Comparison of ENCODE assay signal across 26 cellular contexts in genomic region chr1:29269356-29269755, GRCh38. TPM values are rescaled to one million over a fixed set of nuclear protein-coding genes. Genes with fewer than 3 reads are reported as not detected.
DNase-seq lines count a peak whose midpoint lies in the region; ATAC-seq and TF ChIP-seq lines count a peak whose summit lies in the region.
"Had no signal": no experiment of that assay in that cellular context is flagged by ENCODE, and none has a peak within 500 bp of the region (broad histone marks: within the 10 kb centered on the region; RNA-seq: fewer than 3 reads in every experiment).

No MANE protein-coding gene starts in this region.

- DNase-seq in COR-L47 (lab: John Stamatoyannopoulos, UW) (peak; percentile 11), dorsolateral prefrontal cortex (peak in 9 of 10 donors; percentile 35 to 80 (median 67)), medulla oblongata (ENCODE audit: extremely low spot score) (peak; percentile 87), sciatic nerve (ENCODE audit: low spot score) (no peak), NCI-H774 (lab: John Stamatoyannopoulos, UW) (no peak)
- no peak for DNase-seq in activated CD4-positive, alpha-beta T cell treated with anti-CD3 and anti-CD28 coated beads, Interleukin-2, amount 50 U/mL, for 4 hours
- no peak for DNase-seq in activated naive CD4-positive, alpha-beta T cell treated with Interleukin-2 at 50 U/mL for 16 hours
- DNase-seq: activated CD4-positive, alpha-beta T cell treated with anti-CD3 and anti-CD28 coated beads, Interleukin-2, amount 10 ng/mL, durations not matched to agents 24 days and 14 days; activated naive CD4-positive, alpha-beta T cell treated with anti-CD3 and anti-CD28 coated beads, Interleukin-2, amount 10 ng/mL, durations not matched to agents 7 days and 5 days; activated T-cell treated with anti-CD3 and anti-CD28 coated beads, Interleukin-2, amount 50 U/mL, for 48 hours; cortex of kidney; DMS153; gastrocnemius medialis; islet precursor cell; NCI-H1092; NCI-H187; NCI-H2171; NCI-H524 treated with DMSO at 0.1 percent for 48 hours; SHP77 treated with DMSO at 0.1 percent for 48 hours; stimulated activated naive CD8-positive, alpha-beta T cell treated with anti-CD3 and anti-CD28 coated beads, Interleukin-15, Interleukin-2, amounts not matched to agents 100 U/mL and 50 U/mL, for 24 hours; SW 1271; thyroid gland had no signal

- intact Hi-C loops in dorsolateral prefrontal cortex (cut with DNase I): no loop called here
- intact Hi-C loops in sciatic nerve (cut with DNase I): no loop called here

- H3K27me3 ChIP-seq in dorsolateral prefrontal cortex: no peaks in the 10 kb centered on the region
- H3K27me3 ChIP-seq: gastrocnemius medialis, Peyer's patch, thyroid gland, vagina had no signal

- TF ChIP-seq CTCF in dorsolateral prefrontal cortex (IDR thresholded peaks at IDR 0.05 in 54 of 56, conservative IDR thresholded peaks at IDR 0.05 in 2 of 56; ENCODE audit: low read depth in 1 of 56, partially characterized antibody in 56 of 56): peak in 2 of 56 donors; percentile 14 to 24

- ATAC-seq in sciatic nerve: peak; percentile 58
- ATAC-seq in GM18498 (IDR thresholded peaks at IDR 0.05; ENCODE audit: unreplicated experiment): no peak
- ATAC-seq: A549; gastrocnemius medialis; stimulated activated naive CD8-positive, alpha-beta T cell treated with anti-CD3 and anti-CD28 coated beads, Interleukin-15, Interleukin-2, amounts not matched to agents 100 U/mL and 50 U/mL, for 24 hours had no signal

- peak overlapping the region in 7 of 59 donors; percentile 11 to 33 (median 21) for H3K4me3 ChIP-seq in dorsolateral prefrontal cortex
- H3K4me3 ChIP-seq: A549, gastrocnemius medialis, Peyer's patch, thyroid gland, vagina had no signal

- peak overlapping the region in 23 of 59 donors; percentile 3 to 83 (median 56) for H3K27ac ChIP-seq in dorsolateral prefrontal cortex
- H3K27ac ChIP-seq: gastrocnemius medialis, Peyer's patch, thyroid gland, vagina had no signal

RNA-seq across cellular contexts. Expression of gene PTPRU, which starts 33.0 kb away (rescaled TPM):
- 10 to 100 TPM; 25.6 to 80.6 (median 50.1) TPM for total RNA-seq in dorsolateral prefrontal cortex
- 83.9 TPM for total RNA-seq in sciatic nerve

RNA-seq across cellular contexts. Expression of gene MECR, which starts 38.6 kb away (rescaled TPM):
- total RNA-seq in dorsolateral prefrontal cortex (10 to 100 TPM; 28.4 to 65.3 (median 45.9) TPM), sciatic nerve (22.6 TPM)

Comparison
In these comparisons a context has a peak if more than half of its experiments do, and no peak if none do; other contexts are left out.
1. DNase-seq: peak in COR-L47 (single experiment), dorsolateral prefrontal cortex (9 of 10) and medulla oblongata (single experiment); none in sciatic nerve (single experiment), activated CD4-positive, alpha-beta T cell treated with anti-CD3 and anti-CD28 coated beads, Interleukin-2, amount 50 U/mL, for 4 hours (0 of 2), activated naive CD4-positive, alpha-beta T cell treated with Interleukin-2 at 50 U/mL for 16 hours (single experiment) and NCI-H774 (single experiment).